Comparison of ENCODE assay signal across 1 cellular context in the genomic region with DNA sequence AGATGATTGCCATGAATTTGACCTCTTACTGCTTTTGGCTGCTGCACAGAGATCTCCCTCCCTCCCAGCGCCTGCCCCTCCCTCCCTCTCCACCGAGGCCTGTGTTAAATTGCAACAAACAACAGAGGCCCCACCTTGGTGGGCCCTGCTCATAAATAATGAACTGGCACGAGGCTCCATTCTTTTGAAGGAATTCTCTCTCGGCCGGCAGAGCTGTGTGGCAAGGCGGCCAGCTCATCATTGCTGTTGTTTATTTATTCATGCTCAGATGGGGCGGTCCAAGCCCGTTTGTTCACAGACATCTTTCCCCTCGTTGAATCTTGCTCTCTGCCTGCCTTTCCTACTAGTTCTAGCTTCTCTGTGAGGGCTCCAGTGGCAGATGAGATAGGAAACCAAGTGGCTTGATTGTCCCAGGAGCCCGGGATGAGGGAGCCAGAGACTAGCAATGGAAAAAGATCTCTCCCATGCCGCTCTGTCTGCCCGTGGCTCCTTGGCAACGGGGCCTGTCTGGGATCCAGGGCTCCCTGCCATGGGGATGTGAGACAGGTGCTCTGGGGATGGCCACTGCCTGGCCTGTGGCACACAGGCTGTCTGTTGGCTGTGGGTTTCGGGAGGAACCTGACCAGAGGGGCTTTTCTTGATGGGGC.
TF ChIP-seq lines count a peak whose summit lies in the region.

No MANE protein-coding gene starts in this region.

TF ChIP-seq in IMR-90, 13 proteins besides CTCF, POLR2A, EP300 and RAD21:
- TF ChIP-seq RFX5 (IDR thresholded peaks at IDR 0.05; ENCODE audit: low read depth, low read length) = no peak
- TF ChIP-seq SMC3 (IDR thresholded peaks at IDR 0.05; ENCODE audit: low read depth, low read length) = no peak
- TF ChIP-seq, protein P1, sequence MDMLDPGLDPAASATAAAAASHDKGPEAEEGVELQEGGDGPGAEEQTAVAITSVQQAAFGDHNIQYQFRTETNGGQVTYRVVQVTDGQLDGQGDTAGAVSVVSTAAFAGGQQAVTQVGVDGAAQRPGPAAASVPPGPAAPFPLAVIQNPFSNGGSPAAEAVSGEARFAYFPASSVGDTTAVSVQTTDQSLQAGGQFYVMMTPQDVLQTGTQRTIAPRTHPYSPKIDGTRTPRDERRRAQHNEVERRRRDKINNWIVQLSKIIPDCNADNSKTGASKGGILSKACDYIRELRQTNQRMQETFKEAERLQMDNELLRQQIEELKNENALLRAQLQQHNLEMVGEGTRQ (IDR thresholded peaks at IDR 0.05; ENCODE audit: low read depth, low read length) = no peak
- TF ChIP-seq CHD1 (IDR thresholded peaks at IDR 0.05; ENCODE audit: low read depth, low read length) = no peak
- TF ChIP-seq MAZ (IDR thresholded peaks at IDR 0.05; ENCODE audit: borderline replicate concordance, low read depth, low read length) = no peak
- no peak for TF ChIP-seq RCOR1 (IDR thresholded peaks at IDR 0.05; ENCODE audit: insufficient replicate concordance, low read length)
